In the genomic region with DNA sequence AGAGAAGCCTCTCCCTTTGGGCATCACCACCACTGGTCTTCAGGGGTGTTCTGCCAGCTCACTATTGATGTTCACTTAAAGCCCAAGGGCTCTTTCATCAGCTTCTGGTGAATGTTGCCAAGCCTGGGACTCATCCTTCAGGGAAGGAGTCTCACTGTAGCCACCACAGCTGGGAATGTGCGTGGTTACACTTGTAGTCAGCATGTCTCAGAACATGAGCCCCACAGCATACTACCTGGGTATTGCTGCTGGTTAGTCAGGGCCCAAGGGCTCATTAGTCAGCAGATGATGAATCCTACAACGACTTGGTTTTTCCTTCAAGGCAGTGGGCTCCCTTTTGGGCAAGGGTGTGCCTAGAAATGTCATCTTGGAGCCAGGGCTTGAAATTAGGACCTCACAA, we compare ENCODE assay signal across 15 cellular contexts.
DNase-seq lines count a peak whose midpoint lies in the region; TF ChIP-seq lines count a peak whose summit lies in the region.
"Had no signal": no experiment of that assay in that cellular context is flagged by ENCODE, and none has a peak within 500 bp of the region (broad histone marks: within the 10 kb centered on the region; RNA-seq: fewer than 3 reads in every experiment).

No MANE protein-coding gene starts in this region.

- H3K36me3 ChIP-seq in mammary epithelial cell (ENCODE audit: insufficient read depth, low read length): no peaks in the 10 kb centered on the region
- H3K36me3 ChIP-seq: BLaER1 treated with 17β-estradiol and CSF1 and Interleukin-3, amounts not matched to agents 10 nM and 100 nM had no signal

- H3K4me3 ChIP-seq in mammary epithelial cell (replicated peaks in 1 of 3; ENCODE audit: insufficient read depth in 1 of 3, low read depth in 2 of 3, low read length in 3 of 3): no peak overlapping the region
- H3K4me3 ChIP-seq: BLaER1 treated with 17β-estradiol and CSF1 and Interleukin-3, amounts not matched to agents 10 nM and 100 nM had no signal

- H4K20me1 ChIP-seq in mammary epithelial cell (ENCODE audit: insufficient read depth, low read length): no peaks in the 10 kb centered on the region
- H4K20me1 ChIP-seq: BLaER1 treated with 17β-estradiol and CSF1 and Interleukin-3, amounts not matched to agents 10 nM and 100 nM had no signal

- H2AFZ ChIP-seq in mammary epithelial cell (ENCODE audit: low read depth, low read length): no peak overlapping the region

- no peak overlapping the region for H3K27ac ChIP-seq in mammary epithelial cell (ENCODE audit: insufficient read depth, low read depth, low read length)
- H3K27ac ChIP-seq: BLaER1 treated with 17β-estradiol and CSF1 and Interleukin-3, amounts not matched to agents 10 nM and 100 nM; HL-60 had no signal

- DNase-seq in HS-5 (ENCODE audit: low read depth): peak; percentile 63
- peak; percentile 39 for DNase-seq in RKO (ENCODE audit: low spot score)
- peak; percentile 46 for DNase-seq in mammary epithelial cell
- no peak for DNase-seq in T-helper 2 cell
- no peak for DNase-seq in HPDE6-E6E7 (ENCODE audit: extremely low spot score)
- DNase-seq in NCI-H69 (lab: John Stamatoyannopoulos, UW): no peak
- DNase-seq: Calu3; CD8-positive, alpha-beta T cell; DMS79 treated with DMSO at 0.1 percent for 48 hours; GF-D8; GOT3; H7; HFFc6 had no signal

- no peaks in the 10 kb centered on the region for H3K9me3 ChIP-seq in mammary epithelial cell (replicated peaks; ENCODE audit: insufficient read depth, low read length)

- H3K79me2 ChIP-seq in mammary epithelial cell (ENCODE audit: insufficient read depth, low read length): no peaks in the 10 kb centered on the region

- in situ Hi-C loops in mammary epithelial cell (cut with MboI; ENCODE audit: low sequenced_read_pairs in 2 of 2): loop anchor here in 1 of 2 donors (10.0 kb wide), 1 partner anchor 753 kb away; no protein-coding TSS in a partner anchor

- no peak overlapping the region for H3K4me2 ChIP-seq in mammary epithelial cell (ENCODE audit: insufficient read depth, low read depth, low read length)
- H3K4me2 ChIP-seq: BLaER1 treated with 17β-estradiol and CSF1 and Interleukin-3, amounts not matched to agents 10 nM and 100 nM had no signal

- TF ChIP-seq CTCF in mammary epithelial cell (conservative IDR thresholded peaks at IDR 0.05 in 1 of 2, IDR thresholded peaks at IDR 0.05 in 1 of 2; ENCODE audit: extremely low read depth in 1 of 2, insufficient read depth in 1 of 2, low read depth in 1 of 2, low read length in 2 of 2): no peak

- no peaks in the 10 kb centered on the region for H3K4me1 ChIP-seq in mammary epithelial cell (ENCODE audit: insufficient read depth, low read length)
- H3K4me1 ChIP-seq: BLaER1 treated with 17β-estradiol and CSF1 and Interleukin-3, amounts not matched to agents 10 nM and 100 nM had no signal

- CTCF ChIA-PET in mammary epithelial cell (lab: Charles Lee; ENCODE audit: low non-redundant PET): no interaction called here

- dilution Hi-C loops in mammary epithelial cell (cut with HindIII; ENCODE audit: low sequenced_read_pairs): no loop called here

- intact Hi-C loops in mammary epithelial cell (cut with micrococcal nuclease): no loop called here

- BruUV-seq in mammary epithelial cell (replicated peaks; lab: Mats Ljungman, UMichigan): no TSS peak

- WGBS in mammary epithelial cell (ENCODE audit: low coverage, missing lambda C conversion rate): 14% methylated on average over 2 of the region's 2 CpGs

- H3K9ac ChIP-seq in mammary epithelial cell (ENCODE audit: insufficient read depth, low read length): no peak overlapping the region
- H3K9ac ChIP-seq: BLaER1 treated with 17β-estradiol and CSF1 and Interleukin-3, amounts not matched to agents 10 nM and 100 nM had no signal

- H3K27me3 ChIP-seq in mammary epithelial cell (ENCODE audit: insufficient read depth, low read length): no peaks in the 10 kb centered on the region
- H3K27me3 ChIP-seq: BLaER1 treated with 17β-estradiol and CSF1 and Interleukin-3, amounts not matched to agents 10 nM and 100 nM had no signal

Comparison
In these comparisons a context has a peak if more than half of its experiments do, and no peak if none do; other contexts are left out.
1. DNase-seq: peak in HS-5 (single experiment), RKO (single experiment) and mammary epithelial cell (single experiment); none in T-helper 2 cell (0 of 5), HPDE6-E6E7 (single experiment) and NCI-H69 (single experiment).